6 cellular contexts compared by ENCODE assay signal in the genomic region with DNA sequence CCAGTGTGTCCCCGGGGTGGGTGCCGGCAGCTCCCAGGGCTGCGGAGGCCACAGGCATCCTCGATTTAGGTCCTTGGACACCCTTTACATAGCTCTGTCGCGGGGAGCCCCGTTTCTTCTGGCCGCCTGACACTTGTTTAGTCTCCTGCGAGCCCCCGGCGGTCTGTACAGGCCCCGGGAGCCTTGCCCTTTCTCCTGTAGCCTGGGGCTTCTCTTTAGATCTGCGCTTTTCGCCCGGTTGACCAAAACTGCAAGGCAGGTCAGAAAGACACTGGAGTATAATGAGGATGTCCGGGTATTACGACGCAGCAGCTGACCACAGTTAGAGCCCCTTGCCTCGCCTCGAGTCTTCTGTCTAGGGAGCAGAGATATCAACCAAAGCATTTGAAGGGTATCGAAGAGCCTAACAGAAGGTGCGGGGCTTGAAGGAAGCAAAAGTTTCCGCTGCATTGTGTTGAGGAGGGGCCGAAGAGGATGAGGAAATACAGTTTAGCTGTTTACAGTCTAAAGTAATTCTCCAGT. TPM values are rescaled to one million over a fixed set of nuclear protein-coding genes. Genes with fewer than 3 reads are reported as not detected.
DNase-seq lines count a peak whose midpoint lies in the region; ATAC-seq and TF ChIP-seq lines count a peak whose summit lies in the region.

No MANE protein-coding gene starts in this region.

- 0 to 36% methylated on average over 24 of the region's 24 CpGs for WGBS in lung, 2 donors

- H3K36me3 ChIP-seq in lung (ENCODE audit: control insufficient read depth in 2 of 2, insufficient read depth in 2 of 2, low read length in 2 of 2) = peaks cover 0 to 2% of the 10 kb centered on the region in 2 donors

- ATAC-seq in GM21529 (IDR thresholded peaks at IDR 0.05; ENCODE audit: unreplicated experiment) = peak; percentile 15
- ATAC-seq in activated CD8-positive, alpha-beta T cell treated with anti-CD3 and anti-CD28 coated beads for 36 hours = no peak
- no peak for ATAC-seq in lung (ENCODE audit: insufficient read depth, low FRiP score)
- no peak for ATAC-seq in activated CD4-positive, CD25-positive, alpha-beta regulatory T cell treated with anti-CD3 and anti-CD28 coated beads, Interleukin-2, amount 50 U/mL, for 24 hours

- H3K27ac ChIP-seq in lung (ENCODE audit: low read depth in 1 of 2, low read length in 1 of 2) = peak overlapping the region; percentile 28 to 47

- H3K4me3 ChIP-seq in lung = peak overlapping the region; percentile 64

- no peaks in the 10 kb centered on the region for H3K9me3 ChIP-seq in lung (ENCODE audit: control insufficient read depth in 2 of 2, insufficient read depth in 1 of 2, low read length in 1 of 2)

- intact Hi-C loops in activated CD8-positive, alpha-beta T cell treated with anti-CD3 and anti-CD28 coated beads for 36 hours (cut with micrococcal nuclease) = no loop called here

- no peaks in the 10 kb centered on the region for H3K27me3 ChIP-seq in lung (ENCODE audit: control insufficient read depth, insufficient read depth)

- H3K27me3 Mint-ChIP-seq in activated CD8-positive, alpha-beta T cell treated with anti-CD3 and anti-CD28 coated beads for 36 hours = no peaks in the 10 kb centered on the region

- H3K4me3 Mint-ChIP-seq in activated CD8-positive, alpha-beta T cell treated with anti-CD3 and anti-CD28 coated beads for 36 hours = peak overlapping the region; percentile 90

- DNase-seq in A172 (ENCODE audit: low spot score) (peak; percentile 3), lung (ENCODE audit: low spot score) (peak; percentile 32), activated gamma-delta T cell treated with Interleukin-2 at 50 U/mL for 16 hours (no peak)
- DNase-seq in activated CD8-positive, alpha-beta T cell treated with anti-CD3 and anti-CD28 coated beads for 36 hours = no peak

- peaks cover 0 to 3% of the 10 kb centered on the region in 2 donors for H3K4me1 ChIP-seq in lung (ENCODE audit: control insufficient read depth in 2 of 2, insufficient read depth in 2 of 2, low read length in 2 of 2)

- peak overlapping the region; percentile 95 for H3K27ac Mint-ChIP-seq in activated CD8-positive, alpha-beta T cell treated with anti-CD3 and anti-CD28 coated beads for 36 hours

- H3K36me3 Mint-ChIP-seq in activated CD8-positive, alpha-beta T cell treated with anti-CD3 and anti-CD28 coated beads for 36 hours (ENCODE audit: low read depth) = peaks cover 34% of the 10 kb centered on the region

- H3K4me1 Mint-ChIP-seq in activated CD8-positive, alpha-beta T cell treated with anti-CD3 and anti-CD28 coated beads for 36 hours (ENCODE audit: low read depth) = peaks cover 51% of the 10 kb centered on the region

- CTCF ChIA-PET in activated CD8-positive, alpha-beta T cell treated with anti-CD3 and anti-CD28 coated beads for 36 hours (lab: Charles Lee) = interaction anchor here (0.9 to 1.1 kb wide), 2 partner anchors 15 to 153 kb away, joined by 3 to 4 read pairs; no protein-coding TSS in a partner anchor

- H3K9me3 Mint-ChIP-seq in activated CD8-positive, alpha-beta T cell treated with anti-CD3 and anti-CD28 coated beads for 36 hours = no peaks in the 10 kb centered on the region

- POLR2A ChIA-PET in activated CD8-positive, alpha-beta T cell treated with anti-CD3 and anti-CD28 coated beads for 36 hours (lab: Charles Lee) = interaction anchor here (1.2 to 1.9 kb wide), 2 partner anchors 9 to 145 kb away, joined by 3 to 7 read pairs; partner anchors contain the start of gene VBP1

- no peak for TF ChIP-seq CTCF in activated CD8-positive, alpha-beta T cell treated with anti-CD3 and anti-CD28 coated beads for 36 hours (IDR thresholded peaks at IDR 0.05)
- TF ChIP-seq CTCF in lung (IDR thresholded peaks at IDR 0.05; ENCODE audit: control extremely low read depth, extremely low read depth) = no peak

RNA-seq across cellular contexts. Expression of gene BRCC3, which starts 0.4 kb away (rescaled TPM):
- 20.9 and 29.6 TPM in 2 replicates for total RNA-seq in A172 (2014; rRNA removed; shearing (Covaris generic))
- total RNA-seq in activated CD8-positive, alpha-beta T cell treated with anti-CD3 and anti-CD28 coated beads for 36 hours = 10 to 100 TPM; 30.0 to 32.5 TPM
- 10 to 100 TPM; 13.7 to 17.9 TPM for total RNA-seq in lung
- polyA plus RNA-seq in lung = 10 to 100 TPM in 1 of 2 donors, 1 to 10 TPM in 1; 7.9 to 13.1 TPM

RNA-seq across cellular contexts. Expression of gene CMC4, which starts 0.8 kb away (rescaled TPM):
- total RNA-seq in A172 (2014; rRNA removed; shearing (Covaris generic)) = 25.6 and 38.7 TPM in 2 replicates
- total RNA-seq in activated CD8-positive, alpha-beta T cell treated with anti-CD3 and anti-CD28 coated beads for 36 hours = 1 to 10 TPM; 3.8 to 5.1 TPM
- total RNA-seq in lung = 1 to 10 TPM; 4.3 to 9.5 TPM
- 10 to 100 TPM in 1 of 2 donors, 1 to 10 TPM in 1; 7.3 to 15.7 TPM for polyA plus RNA-seq in lung

RNA-seq across cellular contexts. Expression of gene MTCP1, which starts 0.8 kb away (rescaled TPM):
- 3.8 and 9.3 TPM in 2 replicates for total RNA-seq in A172 (2014; rRNA removed; shearing (Covaris generic))
- total RNA-seq in activated CD8-positive, alpha-beta T cell treated with anti-CD3 and anti-CD28 coated beads for 36 hours = 10 to 100 TPM; 23.4 to 23.9 TPM
- 10 to 100 TPM; 10.7 to 16.5 TPM for total RNA-seq in lung
- polyA plus RNA-seq in lung = 10 to 100 TPM in 1 of 2 donors, 1 to 10 TPM in 1; 7.6 to 60.2 TPM

RNA-seq across cellular contexts. Expression of gene FUNDC2, which starts 45.1 kb away (rescaled TPM):
- 98.9 and 102 TPM in 2 replicates for total RNA-seq in A172 (2014; rRNA removed; shearing (Covaris generic))
- total RNA-seq in activated CD8-positive, alpha-beta T cell treated with anti-CD3 and anti-CD28 coated beads for 36 hours = 10 to 100 TPM; 83.7 to 89.0 TPM
- total RNA-seq in lung = 10 to 100 TPM; 43.5 to 83.1 TPM
- polyA plus RNA-seq in lung = 100 to 1,000 TPM in 1 of 2 donors, 10 to 100 TPM in 1; 89.0 to 106 TPM

RNA-seq across cellular contexts. Expression of gene F8, which starts 49.2 kb away (rescaled TPM):
- 18.4 and 19.9 TPM in 2 replicates for total RNA-seq in A172 (2014; rRNA removed; shearing (Covaris generic))
- 1 to 10 TPM; 4.1 to 4.4 TPM for total RNA-seq in activated CD8-positive, alpha-beta T cell treated with anti-CD3 and anti-CD28 coated beads for 36 hours
- total RNA-seq in lung = 10 to 100 TPM in 1 of 2 donors, 1 to 10 TPM in 1; 6.1 to 38.1 TPM
- 1 to 10 TPM; 6.1 to 9.0 TPM for polyA plus RNA-seq in lung

Comparison
In these comparisons a context has a peak if more than half of its experiments do, and no peak if none do; other contexts are left out.
1. DNase-seq: peak in A172 (single experiment) and lung (single experiment); none in activated CD8-positive, alpha-beta T cell treated with anti-CD3 and anti-CD28 coated beads for 36 hours (single experiment) and activated gamma-delta T cell treated with Interleukin-2 at 50 U/mL for 16 hours (single experiment).